ENCODE assay signal across 1 cellular context in the genomic region with DNA sequence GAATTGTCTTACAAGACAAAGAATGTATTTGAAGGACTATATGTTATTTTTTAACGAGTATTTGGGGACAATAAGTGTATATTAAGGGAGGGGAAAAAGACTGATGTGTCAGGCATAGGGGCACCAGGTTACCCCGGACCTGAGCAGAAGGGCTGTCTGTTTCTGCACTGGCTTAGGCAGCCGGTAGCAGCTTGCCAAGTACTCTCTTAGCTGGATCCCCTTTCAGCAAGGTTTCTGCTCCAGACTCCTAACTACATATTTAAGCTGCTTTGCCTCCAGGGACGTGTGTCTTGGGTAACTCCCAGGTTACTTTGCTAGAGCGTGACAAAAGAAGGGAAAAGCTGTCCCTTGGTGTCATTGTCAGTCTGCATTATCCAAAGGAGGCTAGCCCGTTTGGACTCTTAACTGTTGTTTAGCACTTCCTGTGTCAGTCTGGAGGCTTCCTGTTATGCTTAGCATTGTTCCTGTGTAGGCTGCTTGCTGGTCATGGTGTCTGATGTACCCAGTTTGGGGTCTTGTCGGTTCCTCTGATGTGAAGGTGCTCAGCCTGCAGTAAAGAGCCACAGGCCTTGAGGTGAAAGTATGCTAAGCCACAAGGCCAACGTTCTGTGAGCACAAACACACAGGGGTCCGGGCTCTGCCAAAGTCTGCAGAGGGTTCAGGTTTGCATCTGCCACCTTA.
TF ChIP-seq lines count a peak whose summit lies in the region.

No MANE protein-coding gene starts in this region.

TF ChIP-seq in K562, 482 proteins besides CTCF, POLR2A, EP300 and RAD21:
- no peak for TF ChIP-seq CBFB (CRISPR knock-in tag; IDR thresholded peaks at IDR 0.05)
- TF ChIP-seq RCOR1 (IDR thresholded peaks at IDR 0.05; ENCODE audit: borderline replicate concordance in 1 of 2, low read depth in 2 of 2, low read length in 2 of 2): no peak
